ENCODE assay signal across 10 cellular contexts in the genomic region with DNA sequence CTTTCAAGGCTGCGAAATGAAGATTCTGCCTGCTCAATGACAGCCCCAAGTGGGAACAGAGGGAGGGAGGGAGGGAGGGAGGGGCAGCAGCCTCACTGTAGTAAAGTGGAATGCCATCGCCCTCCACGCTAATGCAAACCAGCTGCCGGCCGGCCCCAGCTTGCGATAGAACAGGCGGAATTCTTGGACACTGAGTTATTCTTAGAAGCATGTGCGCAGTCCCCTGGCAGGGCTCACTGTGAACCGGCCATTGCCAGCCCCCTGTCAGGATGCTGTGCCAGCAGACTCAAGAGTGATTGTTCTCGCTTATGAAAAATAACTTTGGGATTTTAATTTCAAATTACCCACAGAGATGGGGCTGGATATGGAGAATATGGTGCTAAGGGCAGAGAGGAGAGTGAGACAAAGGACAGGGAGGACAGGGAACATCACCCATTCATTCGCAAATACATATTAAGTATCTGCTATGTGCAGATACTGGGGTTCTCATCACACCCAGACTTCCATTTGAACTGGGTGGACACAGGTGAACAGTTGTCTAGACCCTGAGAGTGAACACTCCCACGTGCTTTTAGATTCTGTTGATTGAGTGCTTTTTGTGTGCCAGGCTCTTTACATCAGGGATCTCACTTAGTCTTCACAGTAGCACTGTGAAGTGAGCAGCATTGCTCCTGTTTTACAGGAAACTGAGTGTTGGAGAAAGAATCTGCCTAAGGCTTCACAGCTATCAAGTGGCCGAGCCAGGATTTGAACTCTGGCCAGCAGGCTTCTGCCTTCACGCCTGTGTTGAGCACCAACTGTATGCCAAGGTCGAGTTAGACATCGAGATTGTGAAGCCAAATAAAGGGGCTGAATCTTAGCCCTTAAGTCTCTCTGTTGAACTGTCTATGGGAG.
A peak's percentile ranks its signal among the peaks of the same experiment; 100 is the strongest.
DNase-seq lines count a peak whose midpoint lies in the region; ATAC-seq and TF ChIP-seq lines count a peak whose summit lies in the region.
"Had no signal": no experiment of that assay in that cellular context is flagged by ENCODE, and none has a peak within 500 bp of the region (broad histone marks: within the 10 kb centered on the region; RNA-seq: fewer than 3 reads in every experiment).

No MANE protein-coding gene starts in this region.

- H3K4me1 ChIP-seq in heart left ventricle (peaks cover 0 to 25% (median 14%) of the 10 kb centered on the region in 12 donors), psoas muscle (peaks cover 16% of the 10 kb centered on the region)

- no peaks in the 10 kb centered on the region for H3K36me3 ChIP-seq in heart left ventricle
- H3K36me3 ChIP-seq in psoas muscle (ENCODE audit: insufficient read depth in 1 of 2, low read depth in 1 of 2) = no peaks in the 10 kb centered on the region

- H3K9me3 ChIP-seq in heart left ventricle (no peaks in the 10 kb centered on the region), psoas muscle (no peaks in the 10 kb centered on the region)

- H3K27me3 ChIP-seq in heart left ventricle = no peaks in the 10 kb centered on the region
- H3K27me3 ChIP-seq in psoas muscle (ENCODE audit: insufficient read depth in 3 of 3, low read length in 2 of 3) = no peaks in the 10 kb centered on the region

- TF ChIP-seq CTCF in heart left ventricle (IDR thresholded peaks at IDR 0.05) = no peak
- no peak for TF ChIP-seq CTCF in psoas muscle (IDR thresholded peaks at IDR 0.05)

- ATAC-seq in heart left ventricle (peak; percentile 99), psoas muscle (peak; percentile 98 to 99 (median 99)), HG03571 (IDR thresholded peaks at IDR 0.05; ENCODE audit: unreplicated experiment) (no peak)

- peak; percentile 2 for DNase-seq in Ammon's horn (ENCODE audit: low spot score)
- peak; percentile 94 for DNase-seq in amniotic stem cell (lab: John Stamatoyannopoulos, UW)
- DNase-seq in heart left ventricle = peak; percentile 83 to 93 (median 85)
- peak; percentile 75 to 86 for DNase-seq in psoas muscle
- no peak for DNase-seq in DMS114 treated with DMSO at 0.1 percent for 48 hours (lab: John Stamatoyannopoulos, UW; ENCODE audit: unreplicated experiment)
- no peak for DNase-seq in NK-92 (lab: John Stamatoyannopoulos, UW; ENCODE audit: unreplicated experiment)
- no peak for DNase-seq in HT-29 (ENCODE audit: low spot score)
- DNase-seq: activated B cell treated with CpG ODN at 0.5 μM for 24 hours, NCI-H748 treated with DMSO at 0.1 percent for 48 hours had no signal

- no peak overlapping the region for H3K4me3 ChIP-seq in heart left ventricle
- H3K4me3 ChIP-seq in psoas muscle = peak overlapping the region; percentile 24

- intact Hi-C loops in heart left ventricle (cut with DNase I) = loop anchor here in 1 of 10 donors (10.0 kb wide), 1 partner anchor 611 kb away; a partner anchor contains a TSS
- intact Hi-C loops in psoas muscle (cut with DNase I) = no loop called here

- no peak for TF ChIP-seq POLR2A in heart left ventricle (IDR thresholded peaks at IDR 0.05)

- H3K27ac ChIP-seq in heart left ventricle (peak overlapping the region; percentile 11 to 93 (median 84)), psoas muscle (peak overlapping the region; percentile 70)

- 17 to 35% (median 24%) methylated on average over 14 to 16 of the region's 16 CpGs for WGBS in heart left ventricle, 4 donors
- WGBS in psoas muscle, 3 donors = 12 to 15% (median 13%) methylated on average over 16 of the region's 16 CpGs

Comparison
In these comparisons a context has a peak if more than half of its experiments do, and no peak if none do; other contexts are left out.
1. DNase-seq: peak in Ammon's horn (single experiment), amniotic stem cell (single experiment), heart left ventricle (5 of 5) and psoas muscle (2 of 2); none in DMS114 treated with DMSO at 0.1 percent for 48 hours (single experiment), NK-92 (single experiment) and HT-29 (single experiment).